8 cellular contexts compared by ENCODE assay signal in genomic region chr17:44084131-44084538, GRCh38. TPM values are rescaled to one million over a fixed set of nuclear protein-coding genes. Genes with fewer than 3 reads are reported as not detected.
DNase-seq lines count a peak whose midpoint lies in the region; ATAC-seq and TF ChIP-seq lines count a peak whose summit lies in the region.

No MANE protein-coding gene starts in this region.

- TF ChIP-seq CTCF in chondrocyte (IDR thresholded peaks at IDR 0.05), result peak; percentile 69

- peak in 2 of 3 experiments; percentile 5 to 30 for DNase-seq in NCI-H1417 (lab: John Stamatoyannopoulos, UW)
- DNase-seq in NCI-H1417 treated with DMSO at 0.1 percent for 48 hours (lab: John Stamatoyannopoulos, UW), result no peak
- DNase-seq in NCI-H69 (lab: John Stamatoyannopoulos, UW), result peak; percentile 55
- DNase-seq in chondrocyte (ENCODE audit: low spot score), result no peak
- DNase-seq in stimulated activated CD4-positive, alpha-beta T cell treated with anti-CD3 and anti-CD28 coated beads, Interleukin-1b, Interleukin-23, amount 100 ng/mL, for 24 hours (ENCODE audit: low read depth in 4 of 4, low spot score in 1 of 4), result peak in 3 of 4 experiments; percentile 27 to 32 (median 30)

- H3K27ac Mint-ChIP-seq in chondrocyte (ENCODE audit: unreplicated experiment), result no peak overlapping the region

- no peak overlapping the region for H3K4me3 Mint-ChIP-seq in chondrocyte (ENCODE audit: unreplicated experiment)

- H3K36me3 Mint-ChIP-seq in chondrocyte (ENCODE audit: low read depth), result peaks cover 22% of the 10 kb centered on the region

- no peaks in the 10 kb centered on the region for H3K27me3 Mint-ChIP-seq in chondrocyte (ENCODE audit: low read depth)

- ATAC-seq in GM21825 (IDR thresholded peaks at IDR 0.05; ENCODE audit: unreplicated experiment), result no peak
- ATAC-seq in GM21737 (IDR thresholded peaks at IDR 0.05; ENCODE audit: unreplicated experiment), result no peak
- ATAC-seq in HG03439 (IDR thresholded peaks at IDR 0.05; ENCODE audit: unreplicated experiment), result no peak

- H3K4me1 Mint-ChIP-seq in chondrocyte (ENCODE audit: low read depth), result peaks cover 15% of the 10 kb centered on the region

- H3K9me3 Mint-ChIP-seq in chondrocyte (ENCODE audit: low read depth), result no peaks in the 10 kb centered on the region

RNA-seq across cellular contexts. Expression of gene G6PC3, which starts 13.6 kb away (rescaled TPM):
- 52.3 to 70.5 TPM (median 59.2 TPM) in 3 replicates for total RNA-seq in chondrocyte

RNA-seq across cellular contexts. Expression of gene LSM12, which starts 17.7 kb away (rescaled TPM):
- 48.3 to 51.0 TPM (median 49.7 TPM) in 3 replicates for total RNA-seq in chondrocyte

RNA-seq across cellular contexts. Expression of gene HDAC5, which starts 39.3 kb away (rescaled TPM):
- total RNA-seq in chondrocyte, result 46.3 to 51.2 TPM (median 47.0 TPM) in 3 replicates

RNA-seq across cellular contexts. Expression of gene HROB, which starts 57.6 kb away (rescaled TPM):
- total RNA-seq in chondrocyte, result 1.3 to 2.8 TPM (median 2.0 TPM) in 3 replicates

Comparison
In these comparisons a context has a peak if more than half of its experiments do, and no peak if none do; other contexts are left out.
1. DNase-seq: peak in NCI-H1417 (2 of 3), NCI-H69 (single experiment) and stimulated activated CD4-positive, alpha-beta T cell treated with anti-CD3 and anti-CD28 coated beads, Interleukin-1b, Interleukin-23, amount 100 ng/mL, for 24 hours (3 of 4); none in NCI-H1417 treated with DMSO at 0.1 percent for 48 hours (single experiment) and chondrocyte (single experiment).